In genomic region chr2:108535380-108535677, GRCh38 we compare ENCODE assay signal across 7 cellular contexts. TPM values are rescaled to one million over a fixed set of nuclear protein-coding genes. Genes with fewer than 3 reads are reported as not detected.
DNase-seq lines count a peak whose midpoint lies in the region; ATAC-seq and TF ChIP-seq lines count a peak whose summit lies in the region.

No MANE protein-coding gene starts in this region.

- peak overlapping the region; percentile 71 for H3K4me3 ChIP-seq in iPS-15b (ENCODE audit: low read depth, low read length)

- no peaks in the 10 kb centered on the region for H3K9me3 Mint-ChIP-seq in HFFc6
- no peaks in the 10 kb centered on the region for H3K9me3 Mint-ChIP-seq in activated CD8-positive, alpha-beta T cell treated with anti-CD3 and anti-CD28 coated beads, Interleukin-2, amount 10 ng/mL, durations not matched to agents 7 days and 5 days (ENCODE audit: insufficient read depth)
- no peaks in the 10 kb centered on the region for H3K9me3 Mint-ChIP-seq in stimulated activated naive B cell treated with anti-CD40 and anti-IgM and Interleukin-4, amounts not matched to agents 10 μg/mL and 1 μg/mL and 100 μg/mL, for 72 hours

- H3K36me3 Mint-ChIP-seq in HFFc6 (ENCODE audit: low read depth): peaks cover 5% of the 10 kb centered on the region
- peaks cover 4% of the 10 kb centered on the region for H3K36me3 Mint-ChIP-seq in activated CD8-positive, alpha-beta T cell treated with anti-CD3 and anti-CD28 coated beads, Interleukin-2, amount 10 ng/mL, durations not matched to agents 7 days and 5 days (ENCODE audit: low read depth)
- H3K36me3 Mint-ChIP-seq in stimulated activated naive B cell treated with anti-CD40 and anti-IgM and Interleukin-4, amounts not matched to agents 10 μg/mL and 1 μg/mL and 100 μg/mL, for 72 hours: peaks cover 4 to 14% of the 10 kb centered on the region in 2 donors

- H3K27me3 Mint-ChIP-seq in HFFc6 (ENCODE audit: insufficient read depth): peaks cover 3% of the 10 kb centered on the region
- H3K27me3 Mint-ChIP-seq in activated CD8-positive, alpha-beta T cell treated with anti-CD3 and anti-CD28 coated beads, Interleukin-2, amount 10 ng/mL, durations not matched to agents 7 days and 5 days (ENCODE audit: low read depth): no peaks in the 10 kb centered on the region
- H3K27me3 Mint-ChIP-seq in stimulated activated naive B cell treated with anti-CD40 and anti-IgM and Interleukin-4, amounts not matched to agents 10 μg/mL and 1 μg/mL and 100 μg/mL, for 72 hours: no peaks in the 10 kb centered on the region

- peak overlapping the region; percentile 94 for H3K27ac Mint-ChIP-seq in HFFc6
- H3K27ac Mint-ChIP-seq in activated CD8-positive, alpha-beta T cell treated with anti-CD3 and anti-CD28 coated beads, Interleukin-2, amount 10 ng/mL, durations not matched to agents 7 days and 5 days: no peak overlapping the region
- H3K27ac Mint-ChIP-seq in stimulated activated naive B cell treated with anti-CD40 and anti-IgM and Interleukin-4, amounts not matched to agents 10 μg/mL and 1 μg/mL and 100 μg/mL, for 72 hours: peak overlapping the region; percentile 33

- no peaks in the 10 kb centered on the region for H3K9me3 ChIP-seq in iPS-15b (ENCODE audit: control insufficient read depth, insufficient read depth, low read length)

- no peak for TF ChIP-seq CTCF in HFFc6 (IDR thresholded peaks at IDR 0.05)

- H3K4me3 Mint-ChIP-seq in HFFc6: peak overlapping the region; percentile 98
- peak overlapping the region; percentile 93 for H3K4me3 Mint-ChIP-seq in activated CD8-positive, alpha-beta T cell treated with anti-CD3 and anti-CD28 coated beads, Interleukin-2, amount 10 ng/mL, durations not matched to agents 7 days and 5 days
- H3K4me3 Mint-ChIP-seq in stimulated activated naive B cell treated with anti-CD40 and anti-IgM and Interleukin-4, amounts not matched to agents 10 μg/mL and 1 μg/mL and 100 μg/mL, for 72 hours: peak overlapping the region; percentile 86 to 89

- H3K4me1 Mint-ChIP-seq in HFFc6 (ENCODE audit: low read depth): peaks cover 46% of the 10 kb centered on the region
- peaks cover 39% of the 10 kb centered on the region for H3K4me1 Mint-ChIP-seq in activated CD8-positive, alpha-beta T cell treated with anti-CD3 and anti-CD28 coated beads, Interleukin-2, amount 10 ng/mL, durations not matched to agents 7 days and 5 days (ENCODE audit: low read depth)
- H3K4me1 Mint-ChIP-seq in stimulated activated naive B cell treated with anti-CD40 and anti-IgM and Interleukin-4, amounts not matched to agents 10 μg/mL and 1 μg/mL and 100 μg/mL, for 72 hours: peaks cover 19 to 37% of the 10 kb centered on the region in 2 donors

- no peaks in the 10 kb centered on the region for H3K36me3 ChIP-seq in iPS-15b (ENCODE audit: control insufficient read depth, insufficient read depth, low read length)

- POLR2A ChIA-PET in activated CD8-positive, alpha-beta T cell treated with anti-CD3 and anti-CD28 coated beads, Interleukin-2, amount 10 ng/mL, durations not matched to agents 7 days and 5 days (lab: Charles Lee): interaction anchor here (1.2 kb wide), 1 partner anchor 86 kb away, joined by 3 read pairs; the partner anchor contains the start of gene GCC2

- H3K9ac ChIP-seq in iPS-15b (ENCODE audit: low read depth, low read length): no peak overlapping the region

- H3K4me1 ChIP-seq in iPS-15b (ENCODE audit: control insufficient read depth, insufficient read depth, low read length): peaks cover 9% of the 10 kb centered on the region

- DNase-seq in HFFc6 (no peak), HPDE6-E6E7 (ENCODE audit: extremely low spot score) (no peak)
- no peak for DNase-seq in activated CD8-positive, alpha-beta T cell treated with anti-CD3 and anti-CD28 coated beads, Interleukin-2, amount 10 ng/mL, durations not matched to agents 7 days and 5 days
- DNase-seq in stimulated activated naive B cell treated with anti-CD40 and anti-IgM and Interleukin-4, amounts not matched to agents 10 μg/mL and 1 μg/mL and 100 μg/mL, for 72 hours: no peak

- H3K27me3 ChIP-seq in iPS-15b (ENCODE audit: control insufficient read depth, insufficient read depth, low read length): peaks cover 8% of the 10 kb centered on the region

- CTCF ChIA-PET in activated CD8-positive, alpha-beta T cell treated with anti-CD3 and anti-CD28 coated beads, Interleukin-2, amount 10 ng/mL, durations not matched to agents 7 days and 5 days (lab: Charles Lee): interaction anchor here (0.9 to 1.8 kb wide), 5 partner anchors 14 to 184 kb away, joined by 3 to 12 read pairs (median 3); partner anchors contain the start of gene RANBP2

- ATAC-seq in activated CD8-positive, alpha-beta T cell treated with anti-CD3 and anti-CD28 coated beads, Interleukin-2, amount 10 ng/mL, durations not matched to agents 7 days and 5 days: no peak
- ATAC-seq in stimulated activated naive B cell treated with anti-CD40 and anti-IgM and Interleukin-4, amounts not matched to agents 10 μg/mL and 1 μg/mL and 100 μg/mL, for 72 hours (replicated peaks): no peak
- ATAC-seq in HG03565 (IDR thresholded peaks at IDR 0.05; ENCODE audit: unreplicated experiment) (no peak), HG03520 (IDR thresholded peaks at IDR 0.05; ENCODE audit: unreplicated experiment) (no peak)

RNA-seq across cellular contexts. Expression of gene LIMS1, which starts 1.1 kb away (rescaled TPM):
- 10 to 100 TPM; 57.0 to 58.7 (median 57.8) TPM for total RNA-seq in HFFc6 (2021; fragmentation: NEBNext Ultra II Directional; extraction: Animal tissue kit (Norgen Biotek cat#: 25700))
- total RNA-seq in activated CD8-positive, alpha-beta T cell treated with anti-CD3 and anti-CD28 coated beads, Interleukin-2, amount 10 ng/mL, durations not matched to agents 7 days and 5 days: 10 to 100 TPM; 36.4 to 41.1 TPM
